ENCODE assay signal across 1 cellular context in the genomic region with DNA sequence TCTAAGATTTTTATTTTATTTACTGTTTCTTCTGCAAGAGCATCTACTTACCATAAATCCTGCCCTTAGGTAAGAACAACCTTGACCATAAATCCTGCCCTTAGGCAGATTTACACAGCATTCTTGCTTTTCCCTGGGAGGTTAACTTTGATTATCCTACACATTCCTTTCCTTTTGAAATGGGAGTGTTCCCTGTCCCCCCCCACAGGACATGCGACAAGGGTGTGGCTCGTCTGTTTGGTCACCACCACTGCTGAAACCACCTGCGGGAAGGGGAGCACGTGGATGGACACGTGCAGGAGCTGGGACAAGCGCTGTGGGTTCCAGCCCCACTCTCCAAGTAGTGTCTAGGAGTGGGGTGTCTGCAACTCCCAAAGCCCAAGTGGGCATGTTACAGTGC.
TF ChIP-seq lines count a peak whose summit lies in the region.

No MANE protein-coding gene starts in this region.

TF ChIP-seq in GM23338, 12 proteins besides CTCF, POLR2A, EP300 and RAD21 (continued from another document):
- TF ChIP-seq, protein P1, sequence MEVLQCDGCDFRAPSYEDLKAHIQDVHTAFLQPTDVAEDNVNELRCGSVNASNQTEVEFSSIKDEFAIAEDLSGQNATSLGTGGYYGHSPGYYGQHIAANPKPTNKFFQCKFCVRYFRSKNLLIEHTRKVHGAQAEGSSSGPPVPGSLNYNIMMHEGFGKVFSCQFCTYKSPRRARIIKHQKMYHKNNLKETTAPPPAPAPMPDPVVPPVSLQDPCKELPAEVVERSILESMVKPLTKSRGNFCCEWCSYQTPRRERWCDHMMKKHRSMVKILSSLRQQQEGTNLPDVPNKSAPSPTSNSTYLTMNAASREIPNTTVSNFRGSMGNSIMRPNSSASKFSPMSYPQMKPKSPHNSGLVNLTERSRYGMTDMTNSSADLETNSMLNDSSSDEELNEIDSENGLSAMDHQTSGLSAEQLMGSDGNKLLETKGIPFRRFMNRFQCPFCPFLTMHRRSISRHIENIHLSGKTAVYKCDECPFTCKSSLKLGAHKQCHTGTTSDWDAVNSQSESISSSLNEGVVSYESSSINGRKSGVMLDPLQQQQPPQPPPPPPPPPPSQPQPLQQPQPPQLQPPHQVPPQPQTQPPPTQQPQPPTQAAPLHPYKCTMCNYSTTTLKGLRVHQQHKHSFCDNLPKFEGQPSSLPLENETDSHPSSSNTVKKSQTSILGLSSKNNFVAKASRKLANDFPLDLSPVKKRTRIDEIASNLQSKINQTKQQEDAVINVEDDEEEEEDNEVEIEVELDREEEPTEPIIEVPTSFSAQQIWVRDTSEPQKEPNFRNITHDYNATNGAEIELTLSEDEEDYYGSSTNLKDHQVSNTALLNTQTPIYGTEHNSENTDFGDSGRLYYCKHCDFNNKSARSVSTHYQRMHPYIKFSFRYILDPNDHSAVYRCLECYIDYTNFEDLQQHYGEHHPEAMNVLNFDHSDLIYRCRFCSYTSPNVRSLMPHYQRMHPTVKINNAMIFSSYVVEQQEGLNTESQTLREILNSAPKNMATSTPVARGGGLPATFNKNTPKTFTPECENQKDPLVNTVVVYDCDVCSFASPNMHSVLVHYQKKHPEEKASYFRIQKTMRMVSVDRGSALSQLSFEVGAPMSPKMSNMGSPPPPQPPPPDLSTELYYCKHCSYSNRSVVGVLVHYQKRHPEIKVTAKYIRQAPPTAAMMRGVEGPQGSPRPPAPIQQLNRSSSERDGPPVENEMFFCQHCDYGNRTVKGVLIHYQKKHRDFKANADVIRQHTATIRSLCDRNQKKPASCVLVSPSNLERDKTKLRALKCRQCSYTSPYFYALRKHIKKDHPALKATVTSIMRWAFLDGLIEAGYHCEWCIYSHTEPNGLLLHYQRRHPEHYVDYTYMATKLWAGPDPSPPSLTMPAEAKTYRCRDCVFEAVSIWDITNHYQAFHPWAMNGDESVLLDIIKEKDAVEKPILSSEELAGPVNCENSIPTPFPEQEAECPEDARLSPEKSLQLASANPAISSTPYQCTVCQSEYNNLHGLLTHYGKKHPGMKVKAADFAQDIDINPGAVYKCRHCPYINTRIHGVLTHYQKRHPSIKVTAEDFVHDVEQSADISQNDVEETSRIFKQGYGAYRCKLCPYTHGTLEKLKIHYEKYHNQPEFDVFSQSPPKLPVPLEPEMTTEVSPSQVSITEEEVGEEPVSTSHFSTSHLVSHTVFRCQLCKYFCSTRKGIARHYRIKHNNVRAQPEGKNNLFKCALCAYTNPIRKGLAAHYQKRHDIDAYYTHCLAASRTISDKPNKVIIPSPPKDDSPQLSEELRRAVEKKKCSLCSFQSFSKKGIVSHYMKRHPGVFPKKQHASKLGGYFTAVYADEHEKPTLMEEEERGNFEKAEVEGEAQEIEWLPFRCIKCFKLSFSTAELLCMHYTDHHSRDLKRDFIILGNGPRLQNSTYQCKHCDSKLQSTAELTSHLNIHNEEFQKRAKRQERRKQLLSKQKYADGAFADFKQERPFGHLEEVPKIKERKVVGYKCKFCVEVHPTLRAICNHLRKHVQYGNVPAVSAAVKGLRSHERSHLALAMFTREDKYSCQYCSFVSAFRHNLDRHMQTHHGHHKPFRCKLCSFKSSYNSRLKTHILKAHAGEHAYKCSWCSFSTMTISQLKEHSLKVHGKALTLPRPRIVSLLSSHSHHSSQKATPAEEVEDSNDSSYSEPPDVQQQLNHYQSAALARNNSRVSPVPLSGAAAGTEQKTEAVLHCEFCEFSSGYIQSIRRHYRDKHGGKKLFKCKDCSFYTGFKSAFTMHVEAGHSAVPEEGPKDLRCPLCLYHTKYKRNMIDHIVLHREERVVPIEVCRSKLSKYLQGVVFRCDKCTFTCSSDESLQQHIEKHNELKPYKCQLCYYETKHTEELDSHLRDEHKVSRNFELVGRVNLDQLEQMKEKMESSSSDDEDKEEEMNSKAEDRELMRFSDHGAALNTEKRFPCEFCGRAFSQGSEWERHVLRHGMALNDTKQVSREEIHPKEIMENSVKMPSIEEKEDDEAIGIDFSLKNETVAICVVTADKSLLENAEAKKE (CRISPR knock-in tag; IDR thresholded peaks at IDR 0.05) = no peak
- TF ChIP-seq STAT1 (IDR thresholded peaks at IDR 0.05; ENCODE audit: unreplicated experiment) = no peak
